ENCODE assay signal across 9 cellular contexts in genomic region chr2:7725132-7725849, GRCh38.
A peak's percentile ranks its signal among the peaks of the same experiment; 100 is the strongest.
DNase-seq lines count a peak whose midpoint lies in the region; ATAC-seq, FAIRE-seq and TF ChIP-seq lines count a peak whose summit lies in the region.
"Had no signal": no experiment of that assay in that cellular context is flagged by ENCODE, and none has a peak within 500 bp of the region (broad histone marks: within the 10 kb centered on the region; RNA-seq: fewer than 3 reads in every experiment).

No MANE protein-coding gene starts in this region.

- POLR2A ChIA-PET in activated CD4-positive, alpha-beta memory T cell treated with anti-CD3 and anti-CD28 coated beads, Interleukin-2, amount 10 ng/mL, durations not matched to agents 7 days and 5 days (lab: Charles Lee) = interaction anchor here (0.6 to 5.0 kb wide), 46 partner anchors 10 to 959 kb away, joined by 3 to 144 read pairs (median 4); partner anchors contain the start of gene ID2

- H3K4me1 Mint-ChIP-seq in activated CD4-positive, alpha-beta memory T cell treated with anti-CD3 and anti-CD28 coated beads, Interleukin-2, amount 10 ng/mL, durations not matched to agents 7 days and 5 days = peaks cover 58% of the 10 kb centered on the region
- H3K4me1 Mint-ChIP-seq in H9 = peaks cover 5 to 9% of the 10 kb centered on the region in 2 experiments; a peak in 3 of 4 replicates

- no peak overlapping the region for H2AK5ac ChIP-seq in H9 (ENCODE audit: insufficient read length, low read length)

- no peaks in the 10 kb centered on the region for H3K9me1 ChIP-seq in keratinocyte (ENCODE audit: control insufficient read depth, extremely low read depth, insufficient read depth, low read length)

- TF ChIP-seq CTCF in 22Rv1 (IDR thresholded peaks at IDR 0.05) (0 out of 2 replicates have a peak, but pooled peaks have one; percentile 2), GM10266 (IDR thresholded peaks at IDR 0.05; ENCODE audit: control insufficient read depth, insufficient read depth, low read depth, missing control alignments) (peak; percentile 13), keratinocyte (optimal IDR thresholded peaks at IDR 0.05 in 1 of 3, IDR thresholded peaks at IDR 0.05 in 1 of 3, conservative IDR thresholded peaks at IDR 0.05 in 1 of 3; ENCODE audit: extremely low read depth in 1 of 3, insufficient read depth in 2 of 3, low read length in 3 of 3) (no peak), H9 (conservative IDR thresholded peaks at IDR 0.05) (no peak)

- no peak overlapping the region for H4K8ac ChIP-seq in H9 (replicated peaks; ENCODE audit: insufficient read length, low read depth, low read length)

- no peak overlapping the region for H3K4me2 ChIP-seq in keratinocyte (ENCODE audit: control insufficient read depth, extremely low read depth, insufficient read depth, low read depth, low read length)
- no peak overlapping the region for H3K4me2 ChIP-seq in H9 (ENCODE audit: insufficient read depth, insufficient read length, low read length)

- no peaks in the 10 kb centered on the region for H3K27me3 ChIP-seq in keratinocyte (ENCODE audit: control insufficient read depth, extremely low read depth, insufficient read depth, low read length)
- H3K27me3 ChIP-seq in H9 (ENCODE audit: insufficient read depth, low read length) = no peaks in the 10 kb centered on the region

- WGBS in H9 (ENCODE audit: extremely low coverage, insufficient read length, low lambda C conversion rate) = no CpG with 5 or more reads among the region's 10 CpGs

- H3K4me1 ChIP-seq in keratinocyte (ENCODE audit: control insufficient read depth, extremely low read depth, insufficient read depth, low read length) (no peaks in the 10 kb centered on the region), H9 (ENCODE audit: insufficient read depth, low read length) (peaks cover 4% of the 10 kb centered on the region; the same call in 1 of the 2 replicates)

- no peak overlapping the region for H3K56ac ChIP-seq in H9 (ENCODE audit: insufficient read length, low read depth, low read length)

- peaks cover 44% of the 10 kb centered on the region for H3K36me3 Mint-ChIP-seq in activated CD4-positive, alpha-beta memory T cell treated with anti-CD3 and anti-CD28 coated beads, Interleukin-2, amount 10 ng/mL, durations not matched to agents 7 days and 5 days (ENCODE audit: low read depth)
- H3K36me3 Mint-ChIP-seq in H9 (ENCODE audit: insufficient read depth in 1 of 3, low read depth in 3 of 3) = peaks cover 0 to 2% (median 0%) of the 10 kb centered on the region in 3 experiments; a peak in 1 of 7 replicates

- H3K27me3 Mint-ChIP-seq in activated CD4-positive, alpha-beta memory T cell treated with anti-CD3 and anti-CD28 coated beads, Interleukin-2, amount 10 ng/mL, durations not matched to agents 7 days and 5 days = no peaks in the 10 kb centered on the region
- peaks cover 3% of the 10 kb centered on the region; the same call in 1 of the 2 replicates for H3K27me3 Mint-ChIP-seq in H9 (ENCODE audit: low read depth)

- no peak overlapping the region for H2BK120ac ChIP-seq in H9 (ENCODE audit: low read depth, low read length, poor library complexity, severe bottlenecking)

- no peak overlapping the region for H3K14ac ChIP-seq in H9 (ENCODE audit: insufficient read depth, low read length)

- no peak overlapping the region for H3K9ac ChIP-seq in keratinocyte (ENCODE audit: control insufficient read depth, extremely low read depth, insufficient read depth, low read length)
- no peak overlapping the region for H3K9ac ChIP-seq in H9 (ENCODE audit: extremely low read depth, insufficient read length, low read length)

- H4K20me1 ChIP-seq in keratinocyte (ENCODE audit: control insufficient read depth, extremely low read depth, insufficient read depth, low read length) (no peaks in the 10 kb centered on the region), H9 (ENCODE audit: control insufficient read depth, insufficient read depth, insufficient read length) (no peaks in the 10 kb centered on the region)

- H4K91ac ChIP-seq in H9 (ENCODE audit: insufficient read length, low read depth, low read length) = no peak overlapping the region

- H3K9me3 Mint-ChIP-seq in activated CD4-positive, alpha-beta memory T cell treated with anti-CD3 and anti-CD28 coated beads, Interleukin-2, amount 10 ng/mL, durations not matched to agents 7 days and 5 days = no peaks in the 10 kb centered on the region
- H3K9me3 Mint-ChIP-seq in H9 = no peaks in the 10 kb centered on the region

- no peaks in the 10 kb centered on the region for H3K36me3 ChIP-seq in keratinocyte (ENCODE audit: control insufficient read depth in 2 of 2, extremely low read depth in 1 of 2, insufficient read depth in 2 of 2, low read length in 2 of 2)

- H2AFZ ChIP-seq in keratinocyte (ENCODE audit: control insufficient read depth, low read length) = no peak overlapping the region
- no peak overlapping the region for H2AFZ ChIP-seq in H9 (ENCODE audit: low read length)

- no peaks in the 10 kb centered on the region for H3K79me2 ChIP-seq in keratinocyte (ENCODE audit: control insufficient read depth, insufficient read depth, low read length)
- no peaks in the 10 kb centered on the region for H3K79me2 ChIP-seq in H9 (ENCODE audit: insufficient read depth, low read length)

- no peak overlapping the region for H3K23ac ChIP-seq in H9 (ENCODE audit: insufficient read length, low read depth, low read length)

- dilution Hi-C loops in keratinocyte (cut with MboI; ENCODE audit: extremely low pct_ligation_motif_present, low sequenced_read_pairs) = no loop called here

- no peak overlapping the region for H4K5ac ChIP-seq in H9 (ENCODE audit: insufficient read length, low read depth, low read length)

- no peak overlapping the region for H2BK5ac ChIP-seq in H9 (ENCODE audit: insufficient read length, low read length)

- CTCF ChIA-PET in activated CD4-positive, alpha-beta memory T cell treated with anti-CD3 and anti-CD28 coated beads, Interleukin-2, amount 10 ng/mL, durations not matched to agents 7 days and 5 days (lab: Charles Lee) = interaction anchor here (0.6 to 3.5 kb wide), 22 partner anchors 16 to 962 kb away, joined by 3 to 22 read pairs (median 4); partner anchors contain the start of gene ID2

- H2BK15ac ChIP-seq in H9 (ENCODE audit: low read depth, low read length) = no peak overlapping the region

- H3K9me3 ChIP-seq in keratinocyte (ENCODE audit: control insufficient read depth, low read depth, low read length) (no peaks in the 10 kb centered on the region), H9 (ENCODE audit: control insufficient read depth, low read depth, low read length) (no peaks in the 10 kb centered on the region)

- no peaks in the 10 kb centered on the region for H3K79me1 ChIP-seq in H9 (ENCODE audit: insufficient read depth, low read depth, low read length, poor library complexity, severe bottlenecking)

- ATAC-seq in HG02938 (IDR thresholded peaks at IDR 0.05; ENCODE audit: unreplicated experiment) (no peak), HG03280 (IDR thresholded peaks at IDR 0.05; ENCODE audit: unreplicated experiment) (no peak)

- no peak for DNase-seq in GM10266 (ENCODE audit: extremely low spot score)
- peak; percentile 63 for DNase-seq in activated CD4-positive, alpha-beta memory T cell treated with anti-CD3 and anti-CD28 coated beads, Interleukin-2, amount 10 ng/mL, durations not matched to agents 7 days and 5 days
- no peak for DNase-seq in keratinocyte (ENCODE audit: low read depth, low spot score)
- no peak for DNase-seq in NOMO-1 treated with DMSO at 0.1 percent for 48 hours (lab: John Stamatoyannopoulos, UW; ENCODE audit: unreplicated experiment)
- DNase-seq in H9 = no peak
- DNase-seq: NCI-H69 had no signal

- no peak overlapping the region for H3K4ac ChIP-seq in H9 (ENCODE audit: low read depth, low read length)

- H3K27ac ChIP-seq in 22Rv1 (no peak overlapping the region), keratinocyte (ENCODE audit: control insufficient read depth, insufficient read depth, low read length) (no peak overlapping the region), H9 (ENCODE audit: insufficient read length, low read depth, low read length) (no peak overlapping the region)

- H2BK20ac ChIP-seq in H9 (ENCODE audit: low read depth, low read length, poor library complexity, severe bottlenecking) = no peak overlapping the region

- H3K4me3 Mint-ChIP-seq in activated CD4-positive, alpha-beta memory T cell treated with anti-CD3 and anti-CD28 coated beads, Interleukin-2, amount 10 ng/mL, durations not matched to agents 7 days and 5 days = peak overlapping the region; percentile 80
- H3K4me3 Mint-ChIP-seq in H9 = no peak overlapping the region

- FAIRE-seq in keratinocyte (lab: Jason Lieb, UNC) = peak; percentile 51

- no peak overlapping the region for H3T11ph ChIP-seq in H9 (ENCODE audit: low read length)

- H3K23me2 ChIP-seq in H9 (ENCODE audit: insufficient read length, low read depth, low read length, poor library complexity, severe bottlenecking) = no peaks in the 10 kb centered on the region

- H2BK12ac ChIP-seq in H9 (ENCODE audit: insufficient read length, low read depth, low read length) = no peak overlapping the region

- H3K18ac ChIP-seq in H9 (ENCODE audit: insufficient read length, low read depth, low read length) = no peak overlapping the region

- no peak overlapping the region for H3K4me3 ChIP-seq in keratinocyte (ENCODE audit: control insufficient read depth in 2 of 3, extremely low read depth in 1 of 3, insufficient read depth in 2 of 3, low read depth in 1 of 3, low read length in 3 of 3)

- H3K27ac Mint-ChIP-seq in activated CD4-positive, alpha-beta memory T cell treated with anti-CD3 and anti-CD28 coated beads, Interleukin-2, amount 10 ng/mL, durations not matched to agents 7 days and 5 days = peak overlapping the region; percentile 94
- H3K27ac Mint-ChIP-seq in H9 = no peak overlapping the region

Comparison
In these comparisons a context has a peak if more than half of its experiments do, and no peak if none do; other contexts are left out.
1. CTCF ChIP-seq: peak in 22Rv1 (single experiment) and GM10266 (single experiment); none in keratinocyte (0 of 3) and H9 (single experiment).